8 cellular contexts compared by ENCODE assay signal in the genomic region with DNA sequence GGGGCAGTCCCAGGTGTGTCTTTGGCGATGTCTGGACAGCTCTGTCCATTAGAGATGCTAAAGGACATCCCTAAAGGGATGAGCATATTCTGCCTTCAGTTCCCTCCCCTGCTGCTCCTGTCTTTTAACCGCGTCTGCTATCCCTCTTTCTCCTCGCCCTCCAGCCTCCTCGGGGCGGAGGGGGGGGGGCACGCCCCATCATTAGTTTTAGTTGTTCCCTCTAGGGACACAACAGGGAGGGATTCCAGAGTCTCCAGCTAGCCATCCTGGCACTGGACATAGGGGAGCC. TPM values are rescaled to one million over a fixed set of nuclear protein-coding genes. Genes with fewer than 3 reads are reported as not detected.
DNase-seq lines count a peak whose midpoint lies in the region; ATAC-seq and TF ChIP-seq lines count a peak whose summit lies in the region.

No MANE protein-coding gene starts in this region.

- H3K9me3 Mint-ChIP-seq in GM23338 = no peaks in the 10 kb centered on the region
- H3K9me3 Mint-ChIP-seq in WTC11 = no peaks in the 10 kb centered on the region

- no peaks in the 10 kb centered on the region for H4K20me1 ChIP-seq in GM23338 (replicated peaks; ENCODE audit: insufficient read depth)

- no peaks in the 10 kb centered on the region for H3K9me2 ChIP-seq in GM23338 (ENCODE audit: insufficient read depth)

- H3K79me2 ChIP-seq in GM23338 (replicated peaks; ENCODE audit: insufficient read depth) = no peaks in the 10 kb centered on the region

- H3K27ac Mint-ChIP-seq in GM23338 (peak overlapping the region; percentile 87), WTC11 (peak overlapping the region; percentile 84; the same call in 1 of the 2 replicates)

- H3K36me3 ChIP-seq in GM23338 (ENCODE audit: insufficient read depth) = no peaks in the 10 kb centered on the region

- H3K4me2 ChIP-seq in GM23338 = peak overlapping the region; percentile 77

- H3K4me3 Mint-ChIP-seq in GM23338 = peak overlapping the region; percentile 93
- peak overlapping the region; percentile 94 for H3K4me3 Mint-ChIP-seq in WTC11

- H3K36me3 Mint-ChIP-seq in GM23338 (ENCODE audit: low read depth) = peaks cover 14% of the 10 kb centered on the region; the same call in 2 of the 3 replicates
- peaks cover 13% of the 10 kb centered on the region for H3K36me3 Mint-ChIP-seq in WTC11

- peaks cover 9% of the 10 kb centered on the region; the same call in 2 of the 3 replicates for H3K4me1 Mint-ChIP-seq in GM23338
- peaks cover 13% of the 10 kb centered on the region for H3K4me1 Mint-ChIP-seq in WTC11

- H3K27me3 Mint-ChIP-seq in GM23338 (ENCODE audit: insufficient read depth, low read depth, poor library complexity) = peaks cover 8% of the 10 kb centered on the region
- H3K27me3 Mint-ChIP-seq in WTC11 (ENCODE audit: low read depth) = peaks cover 20% of the 10 kb centered on the region

- H3K4me3 ChIP-seq in GM23338 (peak overlapping the region; percentile 75), right cardiac atrium (ENCODE audit: low read length) (peak overlapping the region; percentile 85), skin epidermis (peak overlapping the region; percentile 51 to 79 (median 64))

- no peaks in the 10 kb centered on the region for H3K9me3 ChIP-seq in right cardiac atrium (ENCODE audit: control insufficient read depth, low read length)

- POLR2A ChIA-PET in WTC11 (lab: Charles Lee) = interaction anchor here (0.7 kb wide), 1 partner anchor 1748 kb away, joined by 4 read pairs; no protein-coding TSS in a partner anchor

- DNase-seq in GM23338 (ENCODE audit: low spot score) (no peak), WTC11 (ENCODE audit: low spot score) (no peak), right cardiac atrium (no peak), AG20443 (ENCODE audit: low spot score) (no peak), GM19240 (ENCODE audit: insufficient read length, low spot score) (no peak), middle frontal gyrus (ENCODE audit: extremely low spot score, low spot score) (no peak), MV-4-11 (lab: John Stamatoyannopoulos, UW) (no peak)

- H3K27ac ChIP-seq in GM23338 (ENCODE audit: low read depth) = no peak overlapping the region
- H3K27ac ChIP-seq in right cardiac atrium (ENCODE audit: low read length) = peak overlapping the region; percentile 87
- H3K27ac ChIP-seq in skin epidermis = peak overlapping the region; percentile 63 to 91 (median 83)

- CTCF ChIA-PET in WTC11 (lab: Charles Lee) = interaction anchor here (1.4 to 3.3 kb wide), 6 partner anchors 8 to 227 kb away, joined by 8 to 36 read pairs (median 10); a partner anchor contains a TSS

- no peak for TF ChIP-seq CTCF in GM23338 (conservative IDR thresholded peaks at IDR 0.05; ENCODE audit: low read depth in 2 of 2)
- TF ChIP-seq CTCF in WTC11 (IDR thresholded peaks at IDR 0.05) = no peak

- H3K4me1 ChIP-seq in GM23338 (ENCODE audit: insufficient read depth) = no peaks in the 10 kb centered on the region
- H3K4me1 ChIP-seq in right cardiac atrium (ENCODE audit: control insufficient read depth, insufficient read depth, low read length) = no peaks in the 10 kb centered on the region

- intact Hi-C loops in right cardiac atrium (cut with DNase I) = no loop called here

- 0% methylated on average over 7 of the region's 7 CpGs for WGBS in right cardiac atrium

- ATAC-seq in GM23338 = no peak
- ATAC-seq in WTC11 = no peak
- peak in 1 of 2 donors; percentile 2 for ATAC-seq in right cardiac atrium

- H3F3A ChIP-seq in GM23338 (replicated peaks; ENCODE audit: low read depth) = no peaks in the 10 kb centered on the region

- peak overlapping the region; percentile 80; the same call in 1 of the 2 replicates for H2AFZ ChIP-seq in GM23338

- H3K27me3 ChIP-seq in GM23338 (ENCODE audit: insufficient read depth) (peaks cover 13% of the 10 kb centered on the region; the same call in 1 of the 2 replicates), right cardiac atrium (ENCODE audit: control insufficient read depth, insufficient read depth) (no peaks in the 10 kb centered on the region)

TF ChIP-seq in GM23338, 12 proteins besides CTCF, POLR2A, EP300 and RAD21 (continues in another document):
- TF ChIP-seq, protein P1, sequence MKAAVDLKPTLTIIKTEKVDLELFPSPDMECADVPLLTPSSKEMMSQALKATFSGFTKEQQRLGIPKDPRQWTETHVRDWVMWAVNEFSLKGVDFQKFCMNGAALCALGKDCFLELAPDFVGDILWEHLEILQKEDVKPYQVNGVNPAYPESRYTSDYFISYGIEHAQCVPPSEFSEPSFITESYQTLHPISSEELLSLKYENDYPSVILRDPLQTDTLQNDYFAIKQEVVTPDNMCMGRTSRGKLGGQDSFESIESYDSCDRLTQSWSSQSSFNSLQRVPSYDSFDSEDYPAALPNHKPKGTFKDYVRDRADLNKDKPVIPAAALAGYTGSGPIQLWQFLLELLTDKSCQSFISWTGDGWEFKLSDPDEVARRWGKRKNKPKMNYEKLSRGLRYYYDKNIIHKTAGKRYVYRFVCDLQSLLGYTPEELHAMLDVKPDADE (IDR thresholded peaks at IDR 0.05) = no peak
- TF ChIP-seq EZH2phosphoT487 (IDR thresholded peaks at IDR 0.05; ENCODE audit: unreplicated experiment) (no peak), POLR2AphosphoS5 (IDR thresholded peaks at IDR 0.05; ENCODE audit: low read depth) (no peak), EZH2 (IDR thresholded peaks at IDR 0.05; ENCODE audit: low read depth, unreplicated experiment) (no peak), CREB1 (CRISPR knock-in tag; IDR thresholded peaks at IDR 0.05; ENCODE audit: low read depth) (no peak), ZNF331 (CRISPR knock-in tag; IDR thresholded peaks at IDR 0.05; ENCODE audit: low read depth) (no peak), STAT1 (IDR thresholded peaks at IDR 0.05; ENCODE audit: unreplicated experiment) (no peak), JUNB (IDR thresholded peaks at IDR 0.05; ENCODE audit: unreplicated experiment) (no peak)

TF ChIP-seq in WTC11, 78 proteins besides CTCF, POLR2A, EP300 and RAD21 (continues in another document):
- TF ChIP-seq, protein P2, sequence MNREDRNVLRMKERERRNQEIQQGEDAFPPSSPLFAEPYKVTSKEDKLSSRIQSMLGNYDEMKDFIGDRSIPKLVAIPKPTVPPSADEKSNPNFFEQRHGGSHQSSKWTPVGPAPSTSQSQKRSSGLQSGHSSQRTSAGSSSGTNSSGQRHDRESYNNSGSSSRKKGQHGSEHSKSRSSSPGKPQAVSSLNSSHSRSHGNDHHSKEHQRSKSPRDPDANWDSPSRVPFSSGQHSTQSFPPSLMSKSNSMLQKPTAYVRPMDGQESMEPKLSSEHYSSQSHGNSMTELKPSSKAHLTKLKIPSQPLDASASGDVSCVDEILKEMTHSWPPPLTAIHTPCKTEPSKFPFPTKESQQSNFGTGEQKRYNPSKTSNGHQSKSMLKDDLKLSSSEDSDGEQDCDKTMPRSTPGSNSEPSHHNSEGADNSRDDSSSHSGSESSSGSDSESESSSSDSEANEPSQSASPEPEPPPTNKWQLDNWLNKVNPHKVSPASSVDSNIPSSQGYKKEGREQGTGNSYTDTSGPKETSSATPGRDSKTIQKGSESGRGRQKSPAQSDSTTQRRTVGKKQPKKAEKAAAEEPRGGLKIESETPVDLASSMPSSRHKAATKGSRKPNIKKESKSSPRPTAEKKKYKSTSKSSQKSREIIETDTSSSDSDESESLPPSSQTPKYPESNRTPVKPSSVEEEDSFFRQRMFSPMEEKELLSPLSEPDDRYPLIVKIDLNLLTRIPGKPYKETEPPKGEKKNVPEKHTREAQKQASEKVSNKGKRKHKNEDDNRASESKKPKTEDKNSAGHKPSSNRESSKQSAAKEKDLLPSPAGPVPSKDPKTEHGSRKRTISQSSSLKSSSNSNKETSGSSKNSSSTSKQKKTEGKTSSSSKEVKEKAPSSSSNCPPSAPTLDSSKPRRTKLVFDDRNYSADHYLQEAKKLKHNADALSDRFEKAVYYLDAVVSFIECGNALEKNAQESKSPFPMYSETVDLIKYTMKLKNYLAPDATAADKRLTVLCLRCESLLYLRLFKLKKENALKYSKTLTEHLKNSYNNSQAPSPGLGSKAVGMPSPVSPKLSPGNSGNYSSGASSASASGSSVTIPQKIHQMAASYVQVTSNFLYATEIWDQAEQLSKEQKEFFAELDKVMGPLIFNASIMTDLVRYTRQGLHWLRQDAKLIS (CRISPR knock-in tag; IDR thresholded peaks at IDR 0.05; ENCODE audit: borderline replicate concordance) = no peak
- no peak for TF ChIP-seq TCF7 (CRISPR knock-in tag; IDR thresholded peaks at IDR 0.05; ENCODE audit: low read depth)
- TF ChIP-seq, protein P3, sequence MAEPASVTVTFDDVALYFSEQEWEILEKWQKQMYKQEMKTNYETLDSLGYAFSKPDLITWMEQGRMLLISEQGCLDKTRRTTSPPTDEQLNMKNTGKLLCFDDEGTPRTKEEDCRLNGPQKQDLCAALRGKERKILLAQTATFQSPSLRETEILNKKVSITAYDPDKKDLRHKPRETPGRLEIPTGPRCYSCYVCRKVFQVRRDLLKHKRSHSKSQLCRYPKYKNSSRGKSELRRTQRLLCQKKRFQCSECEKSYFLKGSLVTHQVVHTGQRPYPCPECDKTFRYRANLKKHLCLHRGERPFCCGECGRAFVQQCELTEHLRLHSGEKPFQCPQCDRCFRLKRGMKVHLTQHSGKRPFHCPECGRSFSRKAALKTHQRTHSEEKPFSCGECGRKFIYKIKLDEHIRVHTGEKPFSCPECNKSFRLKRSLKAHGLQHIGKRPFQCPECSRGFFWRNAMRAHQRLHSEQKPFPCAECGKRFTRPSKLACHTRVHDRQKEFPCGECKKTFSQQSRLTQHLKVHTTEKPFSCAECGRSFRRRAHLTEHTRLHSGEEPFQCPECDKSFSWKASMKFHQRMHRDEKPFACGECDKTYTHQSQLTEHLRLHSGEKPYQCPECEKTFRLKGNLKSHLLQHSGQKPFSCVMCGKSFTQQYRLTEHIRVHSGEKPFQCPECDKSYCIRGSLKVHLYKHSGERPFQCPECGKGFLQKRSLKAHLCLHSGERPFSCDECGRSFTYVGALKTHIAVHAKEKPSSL (CRISPR knock-in tag; conservative IDR thresholded peaks at IDR 0.05) = no peak
- no peak for TF ChIP-seq GABPB1 (CRISPR knock-in tag; IDR thresholded peaks at IDR 0.05)
- TF ChIP-seq SMAD3 (CRISPR knock-in tag; IDR thresholded peaks at IDR 0.05; ENCODE audit: borderline replicate concordance) = no peak
- TF ChIP-seq, protein P4, sequence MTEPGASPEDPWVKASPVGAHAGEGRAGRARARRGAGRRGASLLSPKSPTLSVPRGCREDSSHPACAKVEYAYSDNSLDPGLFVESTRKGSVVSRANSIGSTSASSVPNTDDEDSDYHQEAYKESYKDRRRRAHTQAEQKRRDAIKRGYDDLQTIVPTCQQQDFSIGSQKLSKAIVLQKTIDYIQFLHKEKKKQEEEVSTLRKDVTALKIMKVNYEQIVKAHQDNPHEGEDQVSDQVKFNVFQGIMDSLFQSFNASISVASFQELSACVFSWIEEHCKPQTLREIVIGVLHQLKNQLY (CRISPR knock-in tag; IDR thresholded peaks at IDR 0.05) = no peak
- no peak for TF ChIP-seq ETV6 (CRISPR knock-in tag; IDR thresholded peaks at IDR 0.05)

RNA-seq across cellular contexts. Expression of a gene that starts 1.1 kb away (rescaled TPM):
- 13.9 and 15.9 TPM in 2 replicates for total RNA-seq in GM23338 (2014; rRNA removed; shearing (Covaris generic))
- polyA plus RNA-seq in GM23338 (2016; fragmentation: Nextera tagmentation; extraction: Ambion mirVana) (18.9 and 22.3 TPM in 2 replicates), right cardiac atrium (11.4 TPM)
- total RNA-seq in WTC11 (2021) (11.3 to 13.4 TPM (median 12.1 TPM) in 3 replicates), right cardiac atrium (10 to 100 TPM; 10.1 to 14.9 (median 13.5) TPM)
